ENCODE assay signal across 19 cellular contexts in genomic region chr12:128459067-128459466, GRCh38.
"Had no signal": no experiment of that assay in that cellular context is flagged by ENCODE, and none has a peak within 500 bp of the region (broad histone marks: within the 10 kb centered on the region; RNA-seq: fewer than 3 reads in every experiment).

No MANE protein-coding gene starts in this region.

- ATAC-seq: left lobe of liver; mucosa of descending colon; naive thymus-derived CD8-positive, alpha-beta T cell had no signal

- H3K9me3 ChIP-seq: mucosa of descending colon, ovary, right atrium auricular region had no signal

- H3K4me3 Mint-ChIP-seq: naive thymus-derived CD8-positive, alpha-beta T cell; neural crest cell; type B pancreatic cell had no signal

- H3K27ac ChIP-seq: coronary artery, ovary, right atrium auricular region, stomach had no signal

- H3K4me1 ChIP-seq: right atrium auricular region, stomach had no signal

- H3K27me3 ChIP-seq: ovary, right atrium auricular region had no signal

- H3K4me3 ChIP-seq: coronary artery, mucosa of descending colon, ovary, right atrium auricular region, stomach had no signal

- H3K27ac Mint-ChIP-seq: naive thymus-derived CD8-positive, alpha-beta T cell; type B pancreatic cell had no signal

- H3K36me3 ChIP-seq: ovary, right atrium auricular region, stomach had no signal

- DNase-seq: effector CD4-positive, alpha-beta T cell; foreskin melanocyte; head of caudate nucleus; hippocampal formation; islet precursor cell; mammary epithelial cell; mucosa of descending colon; naive thymus-derived CD8-positive, alpha-beta T cell; ovary; small intestine; stimulated activated CD4-positive, alpha-beta T cell treated with anti-CD3 and anti-CD28 coated beads, Interleukin-12 subunit alpha, Interleukin-12 subunit beta, amount 100 ng/mL, for 4 hours; stimulated activated naive CD4-positive, alpha-beta T cell; stomach; substantia nigra had no signal

- H3K4me1 Mint-ChIP-seq: naive thymus-derived CD8-positive, alpha-beta T cell had no signal
